1 cellular context compared by ENCODE assay signal in genomic region chr15:52067545-52067926, GRCh38.
TF ChIP-seq lines count a peak whose summit lies in the region.

No MANE protein-coding gene starts in this region.

TF ChIP-seq in GM12878, 131 proteins besides CTCF, POLR2A, EP300 and RAD21:
- TF ChIP-seq ZSCAN29 (IDR thresholded peaks at IDR 0.05) = no peak
- TF ChIP-seq ZBTB11 (CRISPR knock-in tag; IDR thresholded peaks at IDR 0.05) = no peak
- TF ChIP-seq NBN (IDR thresholded peaks at IDR 0.05) = no peak
- TF ChIP-seq SIN3A (IDR thresholded peaks at IDR 0.05; ENCODE audit: low read depth, low read length) = no peak
- no peak for TF ChIP-seq MXI1 (IDR thresholded peaks at IDR 0.05; ENCODE audit: low read depth, low read length)
